In the genomic region with DNA sequence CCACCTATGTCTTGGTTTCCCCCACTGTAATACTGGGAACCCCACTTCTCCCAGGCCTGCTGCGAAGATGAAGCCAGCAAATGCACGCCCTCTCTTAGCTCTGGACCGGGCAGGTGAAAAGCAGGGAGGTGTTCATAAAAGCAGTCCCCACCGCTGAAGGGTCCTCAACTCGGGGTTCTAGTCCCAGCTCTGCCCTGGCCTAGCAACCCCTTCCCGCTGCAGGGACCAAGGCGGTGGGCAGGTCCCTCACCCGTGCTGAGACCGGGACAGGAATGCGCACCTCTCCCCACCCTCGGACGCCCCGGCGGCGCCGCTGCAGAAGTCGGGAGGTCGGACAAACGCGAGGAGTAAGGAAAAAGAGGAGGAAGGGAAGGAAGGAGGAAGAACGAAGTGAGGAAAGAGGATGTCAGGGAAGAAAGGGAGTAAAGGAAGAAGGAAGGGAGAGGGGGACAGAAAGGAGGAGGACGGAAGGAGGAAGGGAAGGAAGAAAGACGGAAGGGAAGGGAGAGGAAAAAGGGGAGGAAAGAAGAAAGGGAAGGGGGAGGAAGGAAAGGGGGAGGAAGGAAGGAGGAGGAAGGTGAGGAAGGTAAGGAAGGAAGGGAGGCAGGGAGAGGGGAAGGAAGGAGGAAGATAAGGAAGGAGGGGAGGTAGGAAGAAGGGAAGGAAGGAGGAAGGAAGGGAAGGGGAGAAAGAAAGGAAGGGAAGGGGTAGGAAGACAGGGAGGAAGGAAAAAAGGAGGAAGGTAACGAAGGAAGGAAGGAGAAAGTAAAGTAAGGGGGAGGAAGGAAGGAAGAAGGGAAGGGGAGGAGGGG, we compare ENCODE assay signal across 8 cellular contexts. TPM values are rescaled to one million over a fixed set of nuclear protein-coding genes. Genes with fewer than 3 reads are reported as not detected.
DNase-seq lines count a peak whose midpoint lies in the region; ATAC-seq and TF ChIP-seq lines count a peak whose summit lies in the region.

No MANE protein-coding gene starts in this region.

- no peaks in the 10 kb centered on the region for H3K27me3 Mint-ChIP-seq in central memory CD8-positive, alpha-beta T cell

- H3K4me1 Mint-ChIP-seq in central memory CD8-positive, alpha-beta T cell: peaks cover 38% of the 10 kb centered on the region

- peaks cover 25% of the 10 kb centered on the region for H3K36me3 Mint-ChIP-seq in central memory CD8-positive, alpha-beta T cell (ENCODE audit: insufficient read depth)

- no peak for ATAC-seq in central memory CD8-positive, alpha-beta T cell (replicated peaks; ENCODE audit: extremely low read depth, poor library complexity, severe bottlenecking)
- no peak for ATAC-seq in mucosa of descending colon
- no peak for ATAC-seq in HG03097 (IDR thresholded peaks at IDR 0.05; ENCODE audit: low FRiP score, unreplicated experiment)

- peak; percentile 28 for DNase-seq in ELF-1 (ENCODE audit: low read depth, low spot score)
- DNase-seq in LNCaP clone FGC (ENCODE audit: low read depth): no peak
- no peak for DNase-seq in central memory CD8-positive, alpha-beta T cell (ENCODE audit: low spot score in 2 of 2)
- DNase-seq in mucosa of descending colon: peak; percentile 34 to 66 (median 61)
- DNase-seq in T1000 (lab: John Stamatoyannopoulos, UW): no peak
- no peak for DNase-seq in NCI-H446 treated with DMSO at 0.1 percent for 48 hours (lab: John Stamatoyannopoulos, UW)
- DNase-seq in cerebellar cortex (ENCODE audit: low spot score): no peak

- H3K4me3 ChIP-seq in LNCaP clone FGC (ENCODE audit: low read depth, low read length): peak overlapping the region; percentile 66
- H3K4me3 ChIP-seq in mucosa of descending colon: peak overlapping the region; percentile 62

- H3K36me3 ChIP-seq in mucosa of descending colon (ENCODE audit: low read depth): no peaks in the 10 kb centered on the region

- H3K4me1 ChIP-seq in mucosa of descending colon (ENCODE audit: low read depth): peaks cover 12% of the 10 kb centered on the region

- intact Hi-C loops in mucosa of descending colon (cut with DNase I, micrococcal nuclease): no loop called here

- H3K27ac Mint-ChIP-seq in central memory CD8-positive, alpha-beta T cell (ENCODE audit: low read depth): peak overlapping the region; percentile 91

- H3K9me3 ChIP-seq in mucosa of descending colon: no peaks in the 10 kb centered on the region

- no peaks in the 10 kb centered on the region for H3K9me3 Mint-ChIP-seq in central memory CD8-positive, alpha-beta T cell

- peak overlapping the region; percentile 97 for H3K4me3 Mint-ChIP-seq in central memory CD8-positive, alpha-beta T cell

- TF ChIP-seq CTCF in LNCaP clone FGC (IDR thresholded peaks at IDR 0.05; ENCODE audit: control insufficient read depth, extremely low read depth, insufficient read depth): no peak
- TF ChIP-seq CTCF in mucosa of descending colon (IDR thresholded peaks at IDR 0.05): no peak

RNA-seq across cellular contexts. Expression of a gene that starts 0.7 kb away (rescaled TPM):
- 10 to 100 TPM; 32.2 to 53.7 (median 53.6) TPM for total RNA-seq in mucosa of descending colon

RNA-seq across cellular contexts. Expression of a gene that starts 0.9 kb away (rescaled TPM):
- total RNA-seq in mucosa of descending colon: 1 to 10 TPM; 2.0 to 3.7 (median 2.1) TPM

Comparison
In these comparisons a context has a peak if more than half of its experiments do, and no peak if none do; other contexts are left out.
1. DNase-seq: peak in ELF-1 (single experiment) and mucosa of descending colon (3 of 3); none in LNCaP clone FGC (single experiment), central memory CD8-positive, alpha-beta T cell (0 of 2), T1000 (single experiment), NCI-H446 treated with DMSO at 0.1 percent for 48 hours (single experiment) and cerebellar cortex (single experiment).